ENCODE assay signal across 16 cellular contexts in genomic region chr6:31161216-31162126, GRCh38.
DNase-seq lines count a peak whose midpoint lies in the region; TF ChIP-seq lines count a peak whose summit lies in the region.
"Had no signal": no experiment of that assay in that cellular context is flagged by ENCODE, and none has a peak within 500 bp of the region (broad histone marks: within the 10 kb centered on the region; RNA-seq: fewer than 3 reads in every experiment).

No MANE protein-coding gene starts in this region.

- H3K79me2 ChIP-seq in Loucy (ENCODE audit: insufficient read depth, low read length): peaks cover 56% of the 10 kb centered on the region

- no peak overlapping the region for H3K27ac Mint-ChIP-seq in activated naive CD4-positive, alpha-beta T cell treated with anti-CD3 and anti-CD28 coated beads, Interleukin-2, amount 10 ng/mL, durations not matched to agents 7 days and 5 days
- no peak overlapping the region for H3K27ac Mint-ChIP-seq in nephron

- peak overlapping the region; percentile 95 for H3K4me2 ChIP-seq in Loucy (ENCODE audit: low read depth, low read length, poor library complexity, severe bottlenecking)
- H3K4me2 ChIP-seq: smooth muscle cell had no signal

- TF ChIP-seq CTCF in Loucy (conservative IDR thresholded peaks at IDR 0.05; ENCODE audit: low read length) (no peak), nephron (IDR thresholded peaks at IDR 0.05; ENCODE audit: unreplicated experiment in 3 of 3) (no peak)

- no peak for DNase-seq in activated naive CD4-positive, alpha-beta T cell treated with anti-CD3 and anti-CD28 coated beads, Interleukin-2, amount 10 ng/mL, durations not matched to agents 7 days and 5 days
- no peak for DNase-seq in activated naive CD4-positive, alpha-beta T cell treated with Interleukin-2 at 50 U/mL for 16 hours
- no peak for DNase-seq in globus pallidus (ENCODE audit: low spot score)
- no peak for DNase-seq in EL
- DNase-seq: activated CD4-positive, alpha-beta T cell treated with anti-CD3 and anti-CD28 coated beads for 4 hours; anterior cingulate cortex; NCI-H1436 treated with DMSO at 0.1 percent for 48 hours; NCI-H510A; SIG-M5; stimulated activated CD4-positive, alpha-beta T cell treated with anti-CD3 and anti-CD28 coated beads, Interleukin-2, amount 100 ng/mL, for 48 hours; stimulated activated naive CD4-positive, alpha-beta T cell treated with Interleukin-2 at 50 U/mL for 16 hours; thyroid gland had no signal

- H3K4me1 ChIP-seq in Loucy (ENCODE audit: insufficient read depth, low read length, poor library complexity, severe bottlenecking): peaks cover 43% of the 10 kb centered on the region

- H3K36me3 ChIP-seq in Loucy (ENCODE audit: insufficient read depth, low read length): no peaks in the 10 kb centered on the region; the same call in 1 of the 2 replicates
- H3K36me3 ChIP-seq: cardiac muscle cell, thyroid gland had no signal

- H3K27me3 ChIP-seq in Loucy (ENCODE audit: insufficient read depth, low read length, poor library complexity, severe bottlenecking): no peaks in the 10 kb centered on the region
- H3K27me3 ChIP-seq: cardiac muscle cell, thyroid gland had no signal

- no peak overlapping the region for H2AFZ ChIP-seq in Loucy (ENCODE audit: low read length)

- H3K9me3 Mint-ChIP-seq in activated naive CD4-positive, alpha-beta T cell treated with anti-CD3 and anti-CD28 coated beads, Interleukin-2, amount 10 ng/mL, durations not matched to agents 7 days and 5 days: no peaks in the 10 kb centered on the region
- H3K9me3 Mint-ChIP-seq in nephron: no peaks in the 10 kb centered on the region

- H3F3A ChIP-seq in Loucy (ENCODE audit: low read depth): no peaks in the 10 kb centered on the region

- CTCF ChIA-PET in activated naive CD4-positive, alpha-beta T cell treated with anti-CD3 and anti-CD28 coated beads, Interleukin-2, amount 10 ng/mL, durations not matched to agents 7 days and 5 days (lab: Charles Lee): interaction anchor here (1.5 to 2.6 kb wide), 2 partner anchors 33 to 205 kb away, joined by 3 to 6 read pairs; no protein-coding TSS in a partner anchor

- H3K9ac ChIP-seq in Loucy (ENCODE audit: low read depth, low read length, poor library complexity, severe bottlenecking): peak overlapping the region; percentile 20

- peak overlapping the region; percentile 35 for H3K4me3 ChIP-seq in Loucy (ENCODE audit: low read length, poor library complexity, severe bottlenecking)
- H3K4me3 ChIP-seq: cardiac muscle cell, smooth muscle cell, thyroid gland had no signal

- H4K20me1 ChIP-seq in Loucy (ENCODE audit: insufficient read depth, low read length, poor library complexity, severe bottlenecking): peaks cover 7% of the 10 kb centered on the region

- peaks cover 60% of the 10 kb centered on the region for H3K4me1 Mint-ChIP-seq in activated naive CD4-positive, alpha-beta T cell treated with anti-CD3 and anti-CD28 coated beads, Interleukin-2, amount 10 ng/mL, durations not matched to agents 7 days and 5 days
- peaks cover 16% of the 10 kb centered on the region for H3K4me1 Mint-ChIP-seq in nephron

- H3K4me3 Mint-ChIP-seq in activated naive CD4-positive, alpha-beta T cell treated with anti-CD3 and anti-CD28 coated beads, Interleukin-2, amount 10 ng/mL, durations not matched to agents 7 days and 5 days: peak overlapping the region; percentile 51
- H3K4me3 Mint-ChIP-seq in nephron: peak overlapping the region in 2 of 3 experiments; percentile 35 to 60

- no peaks in the 10 kb centered on the region for H3K27me3 Mint-ChIP-seq in activated naive CD4-positive, alpha-beta T cell treated with anti-CD3 and anti-CD28 coated beads, Interleukin-2, amount 10 ng/mL, durations not matched to agents 7 days and 5 days
- no peaks in the 10 kb centered on the region for H3K27me3 Mint-ChIP-seq in nephron (ENCODE audit: low read depth)

- H3K36me3 Mint-ChIP-seq in activated naive CD4-positive, alpha-beta T cell treated with anti-CD3 and anti-CD28 coated beads, Interleukin-2, amount 10 ng/mL, durations not matched to agents 7 days and 5 days: peaks cover 45% of the 10 kb centered on the region
- peaks cover 4% of the 10 kb centered on the region for H3K36me3 Mint-ChIP-seq in nephron (ENCODE audit: low read depth)

- no peaks in the 10 kb centered on the region for H3K9me3 ChIP-seq in Loucy (ENCODE audit: insufficient read depth, low read depth, low read length)
- H3K9me3 ChIP-seq: thyroid gland had no signal

- no peaks in the 10 kb centered on the region for H3K9me2 ChIP-seq in Loucy (replicated peaks; ENCODE audit: low read depth, low read length)
